In the genomic region with DNA sequence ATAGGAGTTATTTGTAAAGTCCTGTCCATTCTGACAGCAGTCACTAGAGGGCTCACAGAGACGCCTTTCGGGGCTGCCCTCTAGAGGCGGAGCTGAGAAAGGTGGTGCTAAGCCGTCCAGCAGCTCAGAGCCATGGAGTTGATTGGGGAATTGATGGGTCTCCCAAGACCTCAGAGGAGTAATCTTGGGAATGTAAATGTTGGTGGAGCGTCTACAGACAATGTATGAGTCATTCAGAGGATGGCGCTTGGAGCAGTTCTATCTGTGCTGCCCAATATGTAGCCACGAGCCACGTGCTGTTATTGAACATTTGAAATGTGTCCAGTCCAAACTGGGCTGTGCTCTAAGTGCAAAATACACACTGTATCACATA, we compare ENCODE assay signal across 8 cellular contexts.
DNase-seq lines count a peak whose midpoint lies in the region; ATAC-seq, FAIRE-seq and TF ChIP-seq lines count a peak whose summit lies in the region.

No MANE protein-coding gene starts in this region.

- ATAC-seq in HG02678 (IDR thresholded peaks at IDR 0.05; ENCODE audit: unreplicated experiment) (peak; percentile 99), GM12878 (peak; percentile 100)

- RAD21 ChIA-PET in GM12878 (lab: Charles Lee; ENCODE audit: unreplicated experiment) = interaction anchor here (0.8 to 2.6 kb wide), 11 partner anchors 13 to 835 kb away, joined by 3 to 25 read pairs (median 4); no protein-coding TSS in a partner anchor

- TF ChIP-seq CTCF in GM12878 (IDR thresholded peaks at IDR 0.05 in 2 of 3, conservative IDR thresholded peaks at IDR 0.05 in 1 of 3; ENCODE audit: control insufficient read depth in 2 of 3, extremely low read depth in 1 of 3, insufficient read depth in 1 of 3, low read depth in 3 of 3, low read length in 3 of 3) = peak; percentile 100; a peak in 5 of 6 replicates

- H3K4me3 ChIP-seq in GM12878 = no peak overlapping the region

- no peak overlapping the region for H3K4me3 Mint-ChIP-seq in immature natural killer cell

- in situ Hi-C loops in GM12878 (cut with MboI) = no loop called here

- no peak overlapping the region for H3K27ac Mint-ChIP-seq in immature natural killer cell

- H3K79me2 ChIP-seq in GM12878 (ENCODE audit: control insufficient read depth, insufficient read depth, low read length) = no peaks in the 10 kb centered on the region

- intact Hi-C loops in GM12878 (cut with micrococcal nuclease; ENCODE audit: unreplicated experiment) = loop anchor here (2.0 to 10.0 kb wide), 5 partner anchors 84 to 834 kb away; no protein-coding TSS in a partner anchor

- SMC1A ChIA-PET in GM12878 (lab: Charles Lee; ENCODE audit: uncharacterized antibody, unreplicated experiment) = interaction anchor here (0.5 to 5.2 kb wide), 20 partner anchors 24 to 910 kb away, joined by 3 to 40 read pairs (median 3); no protein-coding TSS in a partner anchor

- CTCF ChIA-PET in GM12878 (lab: Yijun Ruan, JAX) = interaction anchor here (0.6 to 4.2 kb wide), 36 partner anchors 9 to 1858 kb away, joined by 3 to 79 read pairs (median 4); no protein-coding TSS in a partner anchor

- H3K27ac ChIP-seq in GM12878 (ENCODE audit: control insufficient read depth, insufficient read depth) = no peak overlapping the region

- WGBS in GM12878 (ENCODE audit: insufficient coverage, insufficient replicate concordance, low lambda C conversion rate, missing lambda C conversion rate) = 30% methylated on average over 8 of the region's 8 CpGs

- no peaks in the 10 kb centered on the region for H3K36me3 Mint-ChIP-seq in immature natural killer cell

- H3K9me3 Mint-ChIP-seq in immature natural killer cell = no peaks in the 10 kb centered on the region

- H3K27me3 ChIP-seq in GM12878 (replicated peaks in 1 of 2; ENCODE audit: control insufficient read depth in 2 of 2, insufficient read depth in 2 of 2, low read length in 1 of 2) = no peaks in the 10 kb centered on the region; a peak in 2 of 4 replicates

- POLR2A ChIA-PET in GM12878 (lab: Charles Lee) = no interaction called here

- H3K36me3 ChIP-seq in GM12878 (ENCODE audit: control insufficient read depth in 2 of 2, insufficient read depth in 2 of 2, low read length in 1 of 2) = no peaks in the 10 kb centered on the region

- TF ChIP-seq RAD21 in GM12878 (IDR thresholded peaks at IDR 0.05; ENCODE audit: insufficient read depth, low read depth, low read length) = peak; percentile 95

- no TSS peak for BruUV-seq in GM12878 (replicated peaks; lab: Mats Ljungman, UMichigan)

- peaks cover 0 to 2% of the 10 kb centered on the region in 2 donors for H3K4me1 Mint-ChIP-seq in immature natural killer cell

- H3K9ac ChIP-seq in GM12878 (ENCODE audit: control insufficient read depth, insufficient read depth, low read length) = no peak overlapping the region

- H3K4me2 ChIP-seq in GM12878 (ENCODE audit: control insufficient read depth, insufficient read depth) = no peak overlapping the region

- DNase-seq in NCI-H2196 (lab: John Stamatoyannopoulos, UW; ENCODE audit: unreplicated experiment) (peak; percentile 46), NCI-H2196 treated with DMSO at 0.1 percent for 48 hours (lab: John Stamatoyannopoulos, UW; ENCODE audit: unreplicated experiment) (no peak), NCI-H1105 (lab: John Stamatoyannopoulos, UW) (peak; percentile 28), GM12878 (ENCODE audit: low read depth, low spot score) (peak; percentile 50), immature natural killer cell (peak; percentile 26 to 51 (median 40))
- DNase-seq in stimulated activated CD4-positive, alpha-beta T cell treated with anti-CD3 and anti-CD28 coated beads, Interleukin-15, amount 100 ng/mL, for 48 hours (ENCODE audit: low read depth in 2 of 2) = peak; percentile 53 to 59

- H3K27me3 Mint-ChIP-seq in immature natural killer cell (ENCODE audit: low read depth in 3 of 3) = peaks cover 0 to 4% (median 4%) of the 10 kb centered on the region in 3 donors

- H3K9me3 ChIP-seq in GM12878 (replicated peaks; ENCODE audit: control insufficient read depth, insufficient read depth, low read length) = no peaks in the 10 kb centered on the region; the same call in 2 of the 3 replicates

- TF ChIP-seq EP300 in GM12878 (IDR thresholded peaks at IDR 0.05; ENCODE audit: borderline replicate concordance in 1 of 2, control insufficient read depth in 1 of 2, low read depth in 2 of 2, low read length in 2 of 2) = no peak

- H4K20me1 ChIP-seq in GM12878 (ENCODE audit: control insufficient read depth, insufficient read depth) = no peaks in the 10 kb centered on the region

- H3K4me1 ChIP-seq in GM12878 (ENCODE audit: control insufficient read depth, insufficient read depth, low read length) = no peaks in the 10 kb centered on the region

- peak; percentile 60 for FAIRE-seq in TTC549 (lab: Jason Lieb, UNC)
- FAIRE-seq in GM12878 (lab: Jason Lieb, UNC) = peak; percentile 41

- H2AFZ ChIP-seq in GM12878 (ENCODE audit: control insufficient read depth, low read depth, low read length) = no peak overlapping the region

- TF ChIP-seq POLR2A in GM12878 (IDR thresholded peaks at IDR 0.05; ENCODE audit: low read depth, low read length) = no peak

TF ChIP-seq in GM12878, 131 proteins besides CTCF, POLR2A, EP300 and RAD21:
- no peak for TF ChIP-seq TAF1 (IDR thresholded peaks at IDR 0.05; ENCODE audit: borderline replicate concordance, low read depth, low read length)
- TF ChIP-seq ATF7 (IDR thresholded peaks at IDR 0.05; ENCODE audit: low read depth) = no peak
- TF ChIP-seq SMARCA5 (IDR thresholded peaks at IDR 0.05) = peak; percentile 77
- 0 out of 2 replicates have a peak, but pooled peaks have one; percentile 81 for TF ChIP-seq CBX5 (IDR thresholded peaks at IDR 0.05; ENCODE audit: low read depth)
- TF ChIP-seq YY1 (IDR thresholded peaks at IDR 0.05; ENCODE audit: low read depth, low read length) = peak; percentile 71; the same call in 1 of the 2 replicates
- TF ChIP-seq ASH2L (IDR thresholded peaks at IDR 0.05; ENCODE audit: borderline replicate concordance, low read depth) = no peak
- TF ChIP-seq ATF3 (IDR thresholded peaks at IDR 0.05; ENCODE audit: borderline replicate concordance, extremely low read depth, low read depth, low read length) = peak; percentile 46; the same call in 1 of the 2 replicates
- 0 out of 2 replicates have a peak, but pooled peaks have one; percentile 21 for TF ChIP-seq TCF12 (IDR thresholded peaks at IDR 0.05; ENCODE audit: low read depth, low read length)
- peak; percentile 97 for TF ChIP-seq SMC3 (IDR thresholded peaks at IDR 0.05; ENCODE audit: borderline replicate concordance, low read length)
- 0 out of 2 replicates have a peak, but pooled peaks have one; percentile 35 for TF ChIP-seq LARP7 (IDR thresholded peaks at IDR 0.05)
- TF ChIP-seq FOXM1 (IDR thresholded peaks at IDR 0.05; ENCODE audit: low read depth, low read length) = peak; percentile 67; the same call in 1 of the 2 replicates
- TF ChIP-seq, protein P1, sequence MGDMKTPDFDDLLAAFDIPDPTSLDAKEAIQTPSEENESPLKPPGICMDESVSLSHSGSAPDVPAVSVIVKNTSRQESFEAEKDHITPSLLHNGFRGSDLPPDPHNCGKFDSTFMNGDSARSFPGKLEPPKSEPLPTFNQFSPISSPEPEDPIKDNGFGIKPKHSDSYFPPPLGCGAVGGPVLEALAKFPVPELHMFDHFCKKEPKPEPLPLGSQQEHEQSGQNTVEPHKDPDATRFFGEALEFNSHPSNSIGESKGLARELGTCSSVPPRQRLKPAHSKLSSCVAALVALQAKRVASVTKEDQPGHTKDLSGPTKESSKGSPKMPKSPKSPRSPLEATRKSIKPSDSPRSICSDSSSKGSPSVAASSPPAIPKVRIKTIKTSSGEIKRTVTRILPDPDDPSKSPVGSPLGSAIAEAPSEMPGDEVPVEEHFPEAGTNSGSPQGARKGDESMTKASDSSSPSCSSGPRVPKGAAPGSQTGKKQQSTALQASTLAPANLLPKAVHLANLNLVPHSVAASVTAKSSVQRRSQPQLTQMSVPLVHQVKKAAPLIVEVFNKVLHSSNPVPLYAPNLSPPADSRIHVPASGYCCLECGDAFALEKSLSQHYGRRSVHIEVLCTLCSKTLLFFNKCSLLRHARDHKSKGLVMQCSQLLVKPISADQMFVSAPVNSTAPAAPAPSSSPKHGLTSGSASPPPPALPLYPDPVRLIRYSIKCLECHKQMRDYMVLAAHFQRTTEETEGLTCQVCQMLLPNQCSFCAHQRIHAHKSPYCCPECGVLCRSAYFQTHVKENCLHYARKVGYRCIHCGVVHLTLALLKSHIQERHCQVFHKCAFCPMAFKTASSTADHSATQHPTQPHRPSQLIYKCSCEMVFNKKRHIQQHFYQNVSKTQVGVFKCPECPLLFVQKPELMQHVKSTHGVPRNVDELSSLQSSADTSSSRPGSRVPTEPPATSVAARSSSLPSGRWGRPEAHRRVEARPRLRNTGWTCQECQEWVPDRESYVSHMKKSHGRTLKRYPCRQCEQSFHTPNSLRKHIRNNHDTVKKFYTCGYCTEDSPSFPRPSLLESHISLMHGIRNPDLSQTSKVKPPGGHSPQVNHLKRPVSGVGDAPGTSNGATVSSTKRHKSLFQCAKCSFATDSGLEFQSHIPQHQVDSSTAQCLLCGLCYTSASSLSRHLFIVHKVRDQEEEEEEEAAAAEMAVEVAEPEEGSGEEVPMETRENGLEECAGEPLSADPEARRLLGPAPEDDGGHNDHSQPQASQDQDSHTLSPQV (IDR thresholded peaks at IDR 0.05) = peak; percentile 58; the same call in 1 of the 2 replicates
- 0 out of 2 replicates have a peak, but pooled peaks have one; percentile 25 for TF ChIP-seq MEF2A (IDR thresholded peaks at IDR 0.05; ENCODE audit: insufficient read depth, low read depth, low read length)
TF ChIP-seq in GM12878: peak in this region for 10.
